25 cellular contexts compared by ENCODE assay signal in genomic region chr2:238383135-238383534, GRCh38.
"Had no signal": no experiment of that assay in that cellular context is flagged by ENCODE, and none has a peak within 500 bp of the region (broad histone marks: within the 10 kb centered on the region; RNA-seq: fewer than 3 reads in every experiment).

No MANE protein-coding gene starts in this region.

- DNase-seq: dorsolateral prefrontal cortex; effector CD4-positive, alpha-beta T cell; foreskin fibroblast; gastrocnemius medialis; head of caudate nucleus; kidney; naive B cell; nephron progenitor cell; occipital lobe; ovary; posterior cingulate gyrus; psoas muscle; right cardiac atrium; sigmoid colon; stimulated activated CD4-positive, alpha-beta T cell treated with anti-CD3 and anti-CD28 coated beads, Interleukin-4, amount 100 ng/mL, for 4 hours; stimulated activated naive CD8-positive, alpha-beta T cell treated with anti-CD3 and anti-CD28 coated beads, Interleukin-15, Interleukin-2, amounts not matched to agents 100 U/mL and 50 U/mL, for 24 hours; upper lobe of right lung; uterus had no signal

- H3K9me3 ChIP-seq: gastrocnemius medialis, ovary, psoas muscle, sigmoid colon, thoracic aorta, tibial nerve, upper lobe of right lung, uterus had no signal

- H3K27ac ChIP-seq: dorsolateral prefrontal cortex, epithelial cell of prostate, gastrocnemius medialis, ovary, psoas muscle, sigmoid colon, thoracic aorta, tibial nerve, upper lobe of right lung, uterus had no signal

- H3K4me1 ChIP-seq: tibial nerve, uterus had no signal

- H3K36me3 ChIP-seq: gastrocnemius medialis, ovary, sigmoid colon, thoracic aorta, upper lobe of right lung, uterus had no signal

- H3K4me3 ChIP-seq: dorsolateral prefrontal cortex, gastrocnemius medialis, lung, ovary, psoas muscle, sigmoid colon, thoracic aorta, tibial nerve, upper lobe of right lung, uterus had no signal

- ATAC-seq: esophagus mucosa; gastrocnemius medialis; left lobe of liver; psoas muscle; stimulated activated memory B cell treated with anti-CD40 and anti-IgM and Interleukin-4, amounts not matched to agents 10 μg/mL and 1 μg/mL and 100 μg/mL, for 72 hours; stimulated activated naive CD8-positive, alpha-beta T cell treated with anti-CD3 and anti-CD28 coated beads, Interleukin-15, Interleukin-2, amounts not matched to agents 100 U/mL and 50 U/mL, for 24 hours had no signal

- H3K27me3 ChIP-seq: dorsolateral prefrontal cortex, gastrocnemius medialis, ovary, sigmoid colon, tibial nerve, upper lobe of right lung, uterus had no signal
